In the genomic region with DNA sequence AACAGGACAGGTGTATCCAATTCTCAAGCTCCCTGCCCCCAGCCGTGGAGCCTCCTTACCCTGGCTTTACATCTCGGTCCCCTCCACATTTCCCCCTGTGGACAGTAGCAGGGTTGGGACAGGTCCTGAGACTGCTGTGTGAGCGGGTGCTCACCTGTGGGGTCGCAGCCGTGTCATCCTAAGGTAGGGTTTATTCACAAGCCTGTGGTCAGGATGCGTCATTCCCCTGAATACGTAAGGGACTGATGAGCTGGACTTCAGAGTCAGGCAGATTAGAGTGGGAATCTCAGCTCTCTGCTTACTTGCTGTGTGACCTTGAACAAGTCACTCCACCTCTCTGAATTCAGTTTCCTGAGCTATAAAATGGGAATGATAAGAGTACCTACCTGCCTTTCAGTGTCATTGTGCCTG, we compare ENCODE assay signal across 30 cellular contexts. TPM values are rescaled to one million over a fixed set of nuclear protein-coding genes. Genes with fewer than 3 reads are reported as not detected.
DNase-seq lines count a peak whose midpoint lies in the region; ATAC-seq and TF ChIP-seq lines count a peak whose summit lies in the region.
"Had no signal": no experiment of that assay in that cellular context is flagged by ENCODE, and none has a peak within 500 bp of the region (broad histone marks: within the 10 kb centered on the region; RNA-seq: fewer than 3 reads in every experiment).

No MANE protein-coding gene starts in this region.

- CTCF ChIA-PET in CD4-positive, alpha-beta memory T cell (lab: Charles Lee; ENCODE audit: partially characterized antibody) = interaction anchor here (0.8 to 2.2 kb wide), 2 partner anchors 22 to 147 kb away, joined by 3 to 10 read pairs; no protein-coding TSS in a partner anchor
- CTCF ChIA-PET in IMR-90 (lab: Yijun Ruan, JAX) = no interaction called here

- no peak for TF ChIP-seq RAD21 in IMR-90 (IDR thresholded peaks at IDR 0.05; ENCODE audit: low read length)

- H2AK5ac ChIP-seq in IMR-90 (ENCODE audit: low read depth, low read length) = no peak overlapping the region; the same call in 1 of the 2 replicates

- peaks cover 23% of the 10 kb centered on the region; the same call in 1 of the 2 replicates for H4K20me1 ChIP-seq in IMR-90 (ENCODE audit: insufficient read depth, low read length)

- H3K9ac ChIP-seq in IMR-90 (ENCODE audit: low read depth, low read length) = no peak overlapping the region

- no peak overlapping the region for H3K4ac ChIP-seq in IMR-90 (ENCODE audit: low read depth, low read length)

- in situ Hi-C loops in IMR-90 (cut with MboI; ENCODE audit: low sequenced_read_pairs) = no loop called here

- 100% methylated on average over 1 of the region's 7 CpGs; no CpG with 5 or more reads in 1 of the 2 experiments for WGBS in IMR-90 (ENCODE audit: extremely low coverage in 2 of 2, insufficient read length in 1 of 2), 2 experiments

- no peak overlapping the region for H2BK15ac ChIP-seq in IMR-90 (ENCODE audit: low read depth, low read length)

- H2AFZ ChIP-seq in IMR-90 (replicated peaks; ENCODE audit: low read length, poor library complexity) = peak overlapping the region; percentile 6

- no peak overlapping the region for H3K56ac ChIP-seq in IMR-90 (ENCODE audit: extremely low read depth, insufficient read depth, low read length)

- no peak overlapping the region for H4K5ac ChIP-seq in IMR-90 (ENCODE audit: low read depth, low read length)

- no peak overlapping the region for H3K18ac ChIP-seq in IMR-90 (ENCODE audit: low read depth, low read length)

- no peak overlapping the region for H3K14ac ChIP-seq in IMR-90 (replicated peaks; ENCODE audit: low read depth, low read length)

- DNase-seq in CD4-positive, alpha-beta memory T cell = no peak
- DNase-seq in IMR-90 (no peak), Right ventricle myocardium inferior (ENCODE audit: missing footprints) (no peak), cerebellar cortex (ENCODE audit: low spot score) (no peak)
- no peak for DNase-seq in central memory CD8-positive, alpha-beta T cell (ENCODE audit: low spot score in 2 of 2)
- no peak for DNase-seq in natural killer cell treated with Interleukin-12 subunit alpha and Interleukin-12 subunit beta and Interleukin-15 and Interleukin-18, amount 100 ng/mL, for 72 hours (ENCODE audit: low spot score)
- DNase-seq: activated CD4-positive, alpha-beta T cell treated with anti-CD3 and anti-CD28 coated beads, Interleukin-2, amount 10 ng/mL, durations not matched to agents 7 days and 5 days; Caco-2; cerebellar nuclear complex; glutamatergic neuron; islet precursor cell; NCI-H1105; NCI-H2029; NCI-H2227 treated with DMSO at 0.1 percent for 48 hours; NCI-H69; nephron progenitor cell; retina; SJCRH30; stimulated activated CD4-positive, alpha-beta T cell treated with anti-CD3 and anti-CD28 coated beads, Interleukin-1b, Interleukin-23, amount 100 ng/mL, for 48 hours had no signal

- POLR2A ChIA-PET in CD4-positive, alpha-beta memory T cell (lab: Charles Lee; ENCODE audit: partially characterized antibody) = no interaction called here
- POLR2A ChIA-PET in IMR-90 (lab: Charles Lee; ENCODE audit: unreplicated experiment) = no interaction called here

- H3K9me3 ChIP-seq in CD4-positive, alpha-beta memory T cell (ENCODE audit: control insufficient read depth in 1 of 2, low read length in 2 of 2) = no peaks in the 10 kb centered on the region
- H3K9me3 ChIP-seq in IMR-90 (ENCODE audit: control insufficient read depth, insufficient read depth, low read length) = no peaks in the 10 kb centered on the region
- H3K9me3 ChIP-seq: Caco-2, pancreas, SJCRH30, tibial artery had no signal

- ATAC-seq in IMR-90 (ENCODE audit: low read depth) (no peak), Right ventricle myocardium inferior (no peak), GM21576 (IDR thresholded peaks at IDR 0.05; ENCODE audit: unreplicated experiment) (no peak)
- no peak for ATAC-seq in central memory CD8-positive, alpha-beta T cell (replicated peaks; ENCODE audit: extremely low read depth, poor library complexity, severe bottlenecking)
- no peak for ATAC-seq in natural killer cell treated with Interleukin-12 subunit alpha and Interleukin-12 subunit beta and Interleukin-15 and Interleukin-18, amount 100 ng/mL, for 72 hours
- ATAC-seq: HCT116, pancreas had no signal

- intact Hi-C loops in CD4-positive, alpha-beta memory T cell (cut with micrococcal nuclease) = no loop called here
- intact Hi-C loops in IMR-90 (cut with micrococcal nuclease) = no loop called here
- intact Hi-C loops in Right ventricle myocardium inferior (cut with DNase I) = no loop called here

- dilution Hi-C loops in IMR-90 (cut with HindIII; ENCODE audit: low sequenced_read_pairs, unreplicated experiment) = no loop called here

- H3K36me3 ChIP-seq in CD4-positive, alpha-beta memory T cell (ENCODE audit: insufficient read depth, low read length) = no peaks in the 10 kb centered on the region
- peaks cover 27% of the 10 kb centered on the region for H3K36me3 ChIP-seq in IMR-90 (ENCODE audit: control insufficient read depth, insufficient read depth, low read length)

- no peak overlapping the region for H4K91ac ChIP-seq in IMR-90 (ENCODE audit: insufficient read depth, low read depth, low read length)

- H3K4me1 Mint-ChIP-seq in CD4-positive, alpha-beta memory T cell = peaks cover 23 to 44% (median 26%) of the 10 kb centered on the region in 4 donors
- peaks cover 36% of the 10 kb centered on the region for H3K4me1 Mint-ChIP-seq in central memory CD8-positive, alpha-beta T cell
- peaks cover 38 to 39% of the 10 kb centered on the region in 2 donors for H3K4me1 Mint-ChIP-seq in natural killer cell treated with Interleukin-12 subunit alpha and Interleukin-12 subunit beta and Interleukin-15 and Interleukin-18, amount 100 ng/mL, for 72 hours (ENCODE audit: low read depth in 2 of 2)

- H2BK20ac ChIP-seq in IMR-90 (ENCODE audit: low read depth, low read length) = no peak overlapping the region

- H2BK5ac ChIP-seq in IMR-90 (ENCODE audit: low read depth, low read length, poor library complexity, severe bottlenecking) = no peak overlapping the region

- no peak overlapping the region for H2BK120ac ChIP-seq in IMR-90 (ENCODE audit: low read depth, low read length)

- no peak overlapping the region for H2AK9ac ChIP-seq in IMR-90 (replicated peaks; ENCODE audit: low read depth, low read length, poor library complexity)

- no peak overlapping the region for H3K4me3 ChIP-seq in CD4-positive, alpha-beta memory T cell (ENCODE audit: low read length in 2 of 2)
- no peak overlapping the region for H3K4me3 ChIP-seq in IMR-90 (ENCODE audit: insufficient read depth, low read depth, low read length)
- H3K4me3 ChIP-seq: pancreas, SJCRH30, smooth muscle cell, tibial artery had no signal

- peaks cover 29 to 63% of the 10 kb centered on the region in 2 experiments for H3K79me1 ChIP-seq in IMR-90 (ENCODE audit: low read depth in 1 of 2, low read length in 2 of 2)

- H3K4me1 ChIP-seq in CD4-positive, alpha-beta memory T cell (ENCODE audit: insufficient read depth, low read length) = peaks cover 23% of the 10 kb centered on the region
- no peaks in the 10 kb centered on the region; the same call in 1 of the 2 replicates for H3K4me1 ChIP-seq in IMR-90 (ENCODE audit: control insufficient read depth, insufficient read depth, low read length)
- H3K4me1 ChIP-seq: Caco-2, pancreas, SJCRH30 had no signal

- no peak for TF ChIP-seq CTCF in IMR-90 (conservative IDR thresholded peaks at IDR 0.05; ENCODE audit: low read depth, low read length)

- peaks cover 12 to 30% of the 10 kb centered on the region in 2 donors for H3K36me3 Mint-ChIP-seq in CD4-positive, alpha-beta memory T cell
- H3K36me3 Mint-ChIP-seq in central memory CD8-positive, alpha-beta T cell (ENCODE audit: insufficient read depth) = peaks cover 4% of the 10 kb centered on the region
- no peaks in the 10 kb centered on the region for H3K36me3 Mint-ChIP-seq in natural killer cell treated with Interleukin-12 subunit alpha and Interleukin-12 subunit beta and Interleukin-15 and Interleukin-18, amount 100 ng/mL, for 72 hours
- H3K36me3 Mint-ChIP-seq: activated naive CD8-positive, alpha-beta T cell had no signal

- H3K4me3 Mint-ChIP-seq in CD4-positive, alpha-beta memory T cell = peak overlapping the region in 1 of 8 donors; percentile 41
- peak overlapping the region; percentile 12 for H3K4me3 Mint-ChIP-seq in central memory CD8-positive, alpha-beta T cell
- no peak overlapping the region for H3K4me3 Mint-ChIP-seq in natural killer cell treated with Interleukin-12 subunit alpha and Interleukin-12 subunit beta and Interleukin-15 and Interleukin-18, amount 100 ng/mL, for 72 hours
- H3K4me3 Mint-ChIP-seq: activated CD4-positive, alpha-beta T cell treated with anti-CD3 and anti-CD28 coated beads, Interleukin-2, amount 10 ng/mL, durations not matched to agents 7 days and 5 days; activated naive CD8-positive, alpha-beta T cell; nephron progenitor cell had no signal

- H3K27me3 ChIP-seq in CD4-positive, alpha-beta memory T cell (ENCODE audit: insufficient read depth, low read length) = no peaks in the 10 kb centered on the region
- H3K27me3 ChIP-seq in IMR-90 (ENCODE audit: control insufficient read depth, insufficient read depth, low read length) = no peaks in the 10 kb centered on the region
- H3K27me3 ChIP-seq: pancreas, SJCRH30, tibial artery had no signal

- H4K8ac ChIP-seq in IMR-90 (ENCODE audit: low read depth in 2 of 2, low read length in 2 of 2) = no peak overlapping the region

- peak overlapping the region in 5 of 7 donors; percentile 36 to 93 (median 81) for H3K27ac Mint-ChIP-seq in CD4-positive, alpha-beta memory T cell
- H3K27ac Mint-ChIP-seq in central memory CD8-positive, alpha-beta T cell (ENCODE audit: low read depth) = peak overlapping the region; percentile 91
- peak overlapping the region; percentile 82 to 91 for H3K27ac Mint-ChIP-seq in natural killer cell treated with Interleukin-12 subunit alpha and Interleukin-12 subunit beta and Interleukin-15 and Interleukin-18, amount 100 ng/mL, for 72 hours

- no peak overlapping the region for H3K4me2 ChIP-seq in IMR-90 (ENCODE audit: low read depth, low read length)
- H3K4me2 ChIP-seq: smooth muscle cell had no signal

- BruUV-seq in IMR-90 (replicated peaks; lab: Mats Ljungman, UMichigan) = no TSS peak

- no peak overlapping the region for H3K27ac ChIP-seq in CD4-positive, alpha-beta memory T cell (ENCODE audit: low read depth, low read length)
- H3K27ac ChIP-seq in IMR-90 (ENCODE audit: insufficient read depth, low read length) = no peak overlapping the region
- H3K27ac ChIP-seq: HL-60, pancreas, SJCRH30 had no signal

- H3K9me3 Mint-ChIP-seq in CD4-positive, alpha-beta memory T cell = no peaks in the 10 kb centered on the region
- no peaks in the 10 kb centered on the region for H3K9me3 Mint-ChIP-seq in central memory CD8-positive, alpha-beta T cell
- no peaks in the 10 kb centered on the region for H3K9me3 Mint-ChIP-seq in natural killer cell treated with Interleukin-12 subunit alpha and Interleukin-12 subunit beta and Interleukin-15 and Interleukin-18, amount 100 ng/mL, for 72 hours
- H3K9me3 Mint-ChIP-seq: activated CD4-positive, alpha-beta T cell treated with anti-CD3 and anti-CD28 coated beads, Interleukin-2, amount 10 ng/mL, durations not matched to agents 7 days and 5 days; activated T-helper 2 cell treated with anti-CD3 and anti-CD28 coated beads, Interferon-gamma antibody, Interleukin-2, Interleukin-4, amounts not matched to agents 10 μg/mL and 5 μg/mL and 100 μg/mL, durations not matched to agents 14 hours and 24 hours and 36 hours; nephron progenitor cell had no signal

- H3K27me3 Mint-ChIP-seq in CD4-positive, alpha-beta memory T cell = no peaks in the 10 kb centered on the region
- no peaks in the 10 kb centered on the region for H3K27me3 Mint-ChIP-seq in central memory CD8-positive, alpha-beta T cell
- no peaks in the 10 kb centered on the region for H3K27me3 Mint-ChIP-seq in natural killer cell treated with Interleukin-12 subunit alpha and Interleukin-12 subunit beta and Interleukin-15 and Interleukin-18, amount 100 ng/mL, for 72 hours
- H3K27me3 Mint-ChIP-seq: activated CD4-positive, alpha-beta T cell treated with anti-CD3 and anti-CD28 coated beads, Interleukin-2, amount 10 ng/mL, durations not matched to agents 7 days and 5 days; activated naive CD8-positive, alpha-beta T cell had no signal

- H3K23ac ChIP-seq in IMR-90 (ENCODE audit: low read depth, low read length) = no peak overlapping the region

- peaks cover 18% of the 10 kb centered on the region for H3K9me1 ChIP-seq in IMR-90 (ENCODE audit: insufficient read depth, low read length)

- no peak for TF ChIP-seq POLR2A in IMR-90 (IDR thresholded peaks at IDR 0.05; ENCODE audit: low read depth, low read length)

RNA-seq across cellular contexts. Expression of gene ZNF362, which starts 17.7 kb away (rescaled TPM):
- total RNA-seq in CD4-positive, alpha-beta memory T cell = 10 to 100 TPM; 24.4 to 25.8 TPM
- polyA plus RNA-seq in CD4-positive, alpha-beta memory T cell = 10 to 100 TPM in 1 of 2 donors, 1 to 10 TPM in 1; 7.1 to 25.9 TPM
- 5.3 and 5.7 TPM in 2 replicates for total RNA-seq in IMR-90 (2012; rRNA removed)
- polyA plus RNA-seq in IMR-90 (2012; rRNA removed) = 12.9 and 14.2 TPM in 2 replicates
- polyA plus RNA-seq in IMR-90 (2012; cell fraction: cytosol; rRNA removed) = 14.6 and 19.8 TPM in 2 replicates
- 21.2 and 50.4 TPM in 2 replicates for polyA plus RNA-seq in IMR-90 (2012; cell fraction: nucleus; rRNA removed; ENCODE audit: low replicate concordance)
- total RNA-seq in natural killer cell treated with Interleukin-12 subunit alpha and Interleukin-12 subunit beta and Interleukin-15 and Interleukin-18, amount 100 ng/mL, for 72 hours = 1 to 10 TPM; 6.7 to 7.5 TPM
- 30.3 TPM for total RNA-seq in Right ventricle myocardium inferior

RNA-seq across cellular contexts. Expression of gene A3GALT2, which starts 46.9 kb away (rescaled TPM):
- total RNA-seq in CD4-positive, alpha-beta memory T cell = not detected
- not detected for polyA plus RNA-seq in CD4-positive, alpha-beta memory T cell
- total RNA-seq in IMR-90 (2012; rRNA removed) (not detected in 2 replicates), Right ventricle myocardium inferior (not detected)
- polyA plus RNA-seq in IMR-90 (2012; rRNA removed) = not detected in 2 replicates
- not detected in 2 replicates for polyA plus RNA-seq in IMR-90 (2012; cell fraction: cytosol; rRNA removed)
- polyA plus RNA-seq in IMR-90 (2012; cell fraction: nucleus; rRNA removed; ENCODE audit: low replicate concordance) = 0.23 and 1.2 TPM in 2 replicates
- total RNA-seq in natural killer cell treated with Interleukin-12 subunit alpha and Interleukin-12 subunit beta and Interleukin-15 and Interleukin-18, amount 100 ng/mL, for 72 hours = not detected
- total RNA-seq: activated CD4-positive, alpha-beta T cell treated with anti-CD3 and anti-CD28 coated beads, Interleukin-2, amount 10 ng/mL, durations not matched to agents 7 days and 5 days; activated T-helper 2 cell treated with anti-CD3 and anti-CD28 coated beads, Interferon-gamma antibody, Interleukin-2, Interleukin-4, amounts not matched to agents 10 μg/mL and 5 μg/mL and 100 μg/mL, durations not matched to agents 14 hours and 24 hours and 36 hours; Caco-2; lower leg skin; mononuclear cell; pancreas; SJCRH30; smooth muscle cell had no signal
- polyA plus RNA-seq: BJ, smooth muscle cell had no signal
